Comparison of ENCODE assay signal across 1 cellular context in the genomic region with DNA sequence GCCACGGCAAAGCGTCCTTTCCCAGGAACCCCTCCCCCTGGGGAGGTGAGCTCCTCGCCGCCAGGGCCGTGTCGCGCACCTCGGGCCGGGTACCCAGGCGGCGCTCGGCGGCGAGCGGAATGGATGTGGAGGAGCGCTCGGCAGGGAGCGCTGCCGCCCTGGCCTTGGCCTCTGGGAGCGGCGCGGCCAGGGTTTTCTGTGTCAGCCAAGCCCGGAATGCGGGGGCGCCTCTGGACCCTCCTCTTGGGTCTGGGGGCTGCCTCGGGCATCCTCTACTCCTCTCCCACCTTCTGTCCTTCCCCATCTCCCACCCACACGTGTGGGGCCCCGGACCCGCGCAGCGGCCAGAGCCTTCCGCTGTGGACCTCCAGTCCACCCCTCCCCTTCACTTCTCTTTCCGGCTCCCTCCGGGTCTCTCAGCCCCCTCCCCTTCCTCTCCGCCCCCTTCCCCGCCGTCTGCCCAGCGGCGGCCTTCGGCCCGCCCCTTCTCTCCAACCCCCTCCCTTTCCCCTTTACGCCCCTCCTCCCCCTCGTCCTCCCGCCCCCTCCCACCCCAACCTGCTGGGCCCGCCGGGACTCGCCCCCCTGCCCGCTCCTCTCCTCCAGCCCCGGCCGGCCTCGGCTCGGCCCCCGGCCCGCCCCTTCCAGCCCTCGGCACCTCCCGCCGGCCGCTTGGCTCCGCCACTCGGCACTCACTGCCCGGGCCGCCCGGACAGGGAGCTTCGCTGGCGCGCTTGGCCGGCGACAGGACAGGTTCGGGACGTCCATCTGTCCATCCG.
TF ChIP-seq lines count a peak whose summit lies in the region.

A gene (plus strand): TSS at position 684 of the 779 bp plus-strand sequence. CDS start 129 bp downstream, outside the sequence.

TF ChIP-seq in WTC11, 78 proteins besides CTCF, POLR2A, EP300 and RAD21 (continued from another document and continues in another):
- TF ChIP-seq, protein P1, sequence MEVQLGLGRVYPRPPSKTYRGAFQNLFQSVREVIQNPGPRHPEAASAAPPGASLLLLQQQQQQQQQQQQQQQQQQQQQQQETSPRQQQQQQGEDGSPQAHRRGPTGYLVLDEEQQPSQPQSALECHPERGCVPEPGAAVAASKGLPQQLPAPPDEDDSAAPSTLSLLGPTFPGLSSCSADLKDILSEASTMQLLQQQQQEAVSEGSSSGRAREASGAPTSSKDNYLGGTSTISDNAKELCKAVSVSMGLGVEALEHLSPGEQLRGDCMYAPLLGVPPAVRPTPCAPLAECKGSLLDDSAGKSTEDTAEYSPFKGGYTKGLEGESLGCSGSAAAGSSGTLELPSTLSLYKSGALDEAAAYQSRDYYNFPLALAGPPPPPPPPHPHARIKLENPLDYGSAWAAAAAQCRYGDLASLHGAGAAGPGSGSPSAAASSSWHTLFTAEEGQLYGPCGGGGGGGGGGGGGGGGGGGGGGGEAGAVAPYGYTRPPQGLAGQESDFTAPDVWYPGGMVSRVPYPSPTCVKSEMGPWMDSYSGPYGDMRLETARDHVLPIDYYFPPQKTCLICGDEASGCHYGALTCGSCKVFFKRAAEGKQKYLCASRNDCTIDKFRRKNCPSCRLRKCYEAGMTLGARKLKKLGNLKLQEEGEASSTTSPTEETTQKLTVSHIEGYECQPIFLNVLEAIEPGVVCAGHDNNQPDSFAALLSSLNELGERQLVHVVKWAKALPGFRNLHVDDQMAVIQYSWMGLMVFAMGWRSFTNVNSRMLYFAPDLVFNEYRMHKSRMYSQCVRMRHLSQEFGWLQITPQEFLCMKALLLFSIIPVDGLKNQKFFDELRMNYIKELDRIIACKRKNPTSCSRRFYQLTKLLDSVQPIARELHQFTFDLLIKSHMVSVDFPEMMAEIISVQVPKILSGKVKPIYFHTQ (CRISPR knock-in tag; IDR thresholded peaks at IDR 0.05), result no peak
- TF ChIP-seq FOXJ3 (CRISPR knock-in tag; IDR thresholded peaks at IDR 0.05; ENCODE audit: borderline replicate concordance) (no peak), ZNF671 (CRISPR knock-in tag; IDR thresholded peaks at IDR 0.05) (no peak), ZNF232 (CRISPR knock-in tag; IDR thresholded peaks at IDR 0.05) (no peak), CREB1 (CRISPR knock-in tag; IDR thresholded peaks at IDR 0.05) (no peak), ZNF219 (CRISPR knock-in tag; IDR thresholded peaks at IDR 0.05; ENCODE audit: borderline replicate concordance) (no peak), TEAD4 (CRISPR knock-in tag; IDR thresholded peaks at IDR 0.05) (no peak), ZBTB21 (CRISPR knock-in tag; IDR thresholded peaks at IDR 0.05; ENCODE audit: borderline replicate concordance) (0 out of 2 replicates have a peak, but pooled peaks have one; percentile 38), NR2C2 (CRISPR knock-in tag; IDR thresholded peaks at IDR 0.05) (no peak), OVOL2 (CRISPR knock-in tag; IDR thresholded peaks at IDR 0.05; ENCODE audit: borderline replicate concordance) (no peak), MXD4 (CRISPR knock-in tag; IDR thresholded peaks at IDR 0.05; ENCODE audit: borderline replicate concordance) (no peak), ESRRA (CRISPR knock-in tag; IDR thresholded peaks at IDR 0.05; ENCODE audit: borderline replicate concordance) (no peak), NFYB (CRISPR knock-in tag; conservative IDR thresholded peaks at IDR 0.05; ENCODE audit: low read depth) (no peak), ZNF263 (CRISPR knock-in tag; IDR thresholded peaks at IDR 0.05; ENCODE audit: low read depth) (no peak), ZNF121 (CRISPR knock-in tag; IDR thresholded peaks at IDR 0.05) (peak; percentile 67), RORB (CRISPR knock-in tag; IDR thresholded peaks at IDR 0.05) (no peak), EMX1 (CRISPR knock-in tag; IDR thresholded peaks at IDR 0.05) (no peak), NFE2L1 (CRISPR knock-in tag; IDR thresholded peaks at IDR 0.05) (no peak), SMAD4 (CRISPR knock-in tag; IDR thresholded peaks at IDR 0.05) (no peak)
- TF ChIP-seq, protein P2, sequence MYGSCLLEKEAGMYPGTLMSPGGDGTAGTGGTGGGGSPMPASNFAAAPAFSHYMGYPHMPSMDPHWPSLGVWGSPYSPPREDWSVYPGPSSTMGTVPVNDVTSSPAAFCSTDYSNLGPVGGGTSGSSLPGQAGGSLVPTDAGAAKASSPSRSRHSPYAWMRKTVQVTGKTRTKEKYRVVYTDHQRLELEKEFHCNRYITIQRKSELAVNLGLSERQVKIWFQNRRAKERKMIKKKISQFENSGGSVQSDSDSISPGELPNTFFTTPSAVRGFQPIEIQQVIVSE (CRISPR knock-in tag; IDR thresholded peaks at IDR 0.05; ENCODE audit: borderline replicate concordance), result no peak
- TF ChIP-seq, protein P3, sequence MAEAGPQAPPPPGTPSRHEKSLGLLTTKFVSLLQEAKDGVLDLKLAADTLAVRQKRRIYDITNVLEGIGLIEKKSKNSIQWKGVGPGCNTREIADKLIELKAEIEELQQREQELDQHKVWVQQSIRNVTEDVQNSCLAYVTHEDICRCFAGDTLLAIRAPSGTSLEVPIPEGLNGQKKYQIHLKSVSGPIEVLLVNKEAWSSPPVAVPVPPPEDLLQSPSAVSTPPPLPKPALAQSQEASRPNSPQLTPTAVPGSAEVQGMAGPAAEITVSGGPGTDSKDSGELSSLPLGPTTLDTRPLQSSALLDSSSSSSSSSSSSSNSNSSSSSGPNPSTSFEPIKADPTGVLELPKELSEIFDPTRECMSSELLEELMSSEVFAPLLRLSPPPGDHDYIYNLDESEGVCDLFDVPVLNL (CRISPR knock-in tag; IDR thresholded peaks at IDR 0.05; ENCODE audit: borderline replicate concordance, low read depth), result no peak
- TF ChIP-seq, protein P4, sequence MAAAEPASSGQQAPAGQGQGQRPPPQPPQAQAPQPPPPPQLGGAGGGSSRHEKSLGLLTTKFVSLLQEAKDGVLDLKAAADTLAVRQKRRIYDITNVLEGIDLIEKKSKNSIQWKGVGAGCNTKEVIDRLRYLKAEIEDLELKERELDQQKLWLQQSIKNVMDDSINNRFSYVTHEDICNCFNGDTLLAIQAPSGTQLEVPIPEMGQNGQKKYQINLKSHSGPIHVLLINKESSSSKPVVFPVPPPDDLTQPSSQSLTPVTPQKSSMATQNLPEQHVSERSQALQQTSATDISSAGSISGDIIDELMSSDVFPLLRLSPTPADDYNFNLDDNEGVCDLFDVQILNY (CRISPR knock-in tag; IDR thresholded peaks at IDR 0.05), result no peak; the same call in none of the 2 replicates
- TF ChIP-seq, protein P5, sequence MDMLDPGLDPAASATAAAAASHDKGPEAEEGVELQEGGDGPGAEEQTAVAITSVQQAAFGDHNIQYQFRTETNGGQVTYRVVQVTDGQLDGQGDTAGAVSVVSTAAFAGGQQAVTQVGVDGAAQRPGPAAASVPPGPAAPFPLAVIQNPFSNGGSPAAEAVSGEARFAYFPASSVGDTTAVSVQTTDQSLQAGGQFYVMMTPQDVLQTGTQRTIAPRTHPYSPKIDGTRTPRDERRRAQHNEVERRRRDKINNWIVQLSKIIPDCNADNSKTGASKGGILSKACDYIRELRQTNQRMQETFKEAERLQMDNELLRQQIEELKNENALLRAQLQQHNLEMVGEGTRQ (CRISPR knock-in tag; IDR thresholded peaks at IDR 0.05), result no peak
- TF ChIP-seq, protein P6, sequence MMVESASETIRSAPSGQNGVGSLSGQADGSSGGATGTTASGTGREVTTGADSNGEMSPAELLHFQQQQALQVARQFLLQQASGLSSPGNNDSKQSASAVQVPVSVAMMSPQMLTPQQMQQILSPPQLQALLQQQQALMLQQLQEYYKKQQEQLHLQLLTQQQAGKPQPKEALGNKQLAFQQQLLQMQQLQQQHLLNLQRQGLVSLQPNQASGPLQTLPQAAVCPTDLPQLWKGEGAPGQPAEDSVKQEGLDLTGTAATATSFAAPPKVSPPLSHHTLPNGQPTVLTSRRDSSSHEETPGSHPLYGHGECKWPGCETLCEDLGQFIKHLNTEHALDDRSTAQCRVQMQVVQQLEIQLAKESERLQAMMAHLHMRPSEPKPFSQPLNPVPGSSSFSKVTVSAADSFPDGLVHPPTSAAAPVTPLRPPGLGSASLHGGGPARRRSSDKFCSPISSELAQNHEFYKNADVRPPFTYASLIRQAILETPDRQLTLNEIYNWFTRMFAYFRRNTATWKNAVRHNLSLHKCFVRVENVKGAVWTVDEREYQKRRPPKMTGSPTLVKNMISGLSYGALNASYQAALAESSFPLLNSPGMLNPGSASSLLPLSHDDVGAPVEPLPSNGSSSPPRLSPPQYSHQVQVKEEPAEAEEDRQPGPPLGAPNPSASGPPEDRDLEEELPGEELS (CRISPR knock-in tag; IDR thresholded peaks at IDR 0.05), result no peak
- TF ChIP-seq, protein P7, sequence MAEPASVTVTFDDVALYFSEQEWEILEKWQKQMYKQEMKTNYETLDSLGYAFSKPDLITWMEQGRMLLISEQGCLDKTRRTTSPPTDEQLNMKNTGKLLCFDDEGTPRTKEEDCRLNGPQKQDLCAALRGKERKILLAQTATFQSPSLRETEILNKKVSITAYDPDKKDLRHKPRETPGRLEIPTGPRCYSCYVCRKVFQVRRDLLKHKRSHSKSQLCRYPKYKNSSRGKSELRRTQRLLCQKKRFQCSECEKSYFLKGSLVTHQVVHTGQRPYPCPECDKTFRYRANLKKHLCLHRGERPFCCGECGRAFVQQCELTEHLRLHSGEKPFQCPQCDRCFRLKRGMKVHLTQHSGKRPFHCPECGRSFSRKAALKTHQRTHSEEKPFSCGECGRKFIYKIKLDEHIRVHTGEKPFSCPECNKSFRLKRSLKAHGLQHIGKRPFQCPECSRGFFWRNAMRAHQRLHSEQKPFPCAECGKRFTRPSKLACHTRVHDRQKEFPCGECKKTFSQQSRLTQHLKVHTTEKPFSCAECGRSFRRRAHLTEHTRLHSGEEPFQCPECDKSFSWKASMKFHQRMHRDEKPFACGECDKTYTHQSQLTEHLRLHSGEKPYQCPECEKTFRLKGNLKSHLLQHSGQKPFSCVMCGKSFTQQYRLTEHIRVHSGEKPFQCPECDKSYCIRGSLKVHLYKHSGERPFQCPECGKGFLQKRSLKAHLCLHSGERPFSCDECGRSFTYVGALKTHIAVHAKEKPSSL (CRISPR knock-in tag; conservative IDR thresholded peaks at IDR 0.05), result no peak
- TF ChIP-seq, protein P8, sequence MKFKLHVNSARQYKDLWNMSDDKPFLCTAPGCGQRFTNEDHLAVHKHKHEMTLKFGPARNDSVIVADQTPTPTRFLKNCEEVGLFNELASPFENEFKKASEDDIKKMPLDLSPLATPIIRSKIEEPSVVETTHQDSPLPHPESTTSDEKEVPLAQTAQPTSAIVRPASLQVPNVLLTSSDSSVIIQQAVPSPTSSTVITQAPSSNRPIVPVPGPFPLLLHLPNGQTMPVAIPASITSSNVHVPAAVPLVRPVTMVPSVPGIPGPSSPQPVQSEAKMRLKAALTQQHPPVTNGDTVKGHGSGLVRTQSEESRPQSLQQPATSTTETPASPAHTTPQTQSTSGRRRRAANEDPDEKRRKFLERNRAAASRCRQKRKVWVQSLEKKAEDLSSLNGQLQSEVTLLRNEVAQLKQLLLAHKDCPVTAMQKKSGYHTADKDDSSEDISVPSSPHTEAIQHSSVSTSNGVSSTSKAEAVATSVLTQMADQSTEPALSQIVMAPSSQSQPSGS (CRISPR knock-in tag; IDR thresholded peaks at IDR 0.05; ENCODE audit: borderline replicate concordance, low read depth), result no peak
- TF ChIP-seq, protein P9, sequence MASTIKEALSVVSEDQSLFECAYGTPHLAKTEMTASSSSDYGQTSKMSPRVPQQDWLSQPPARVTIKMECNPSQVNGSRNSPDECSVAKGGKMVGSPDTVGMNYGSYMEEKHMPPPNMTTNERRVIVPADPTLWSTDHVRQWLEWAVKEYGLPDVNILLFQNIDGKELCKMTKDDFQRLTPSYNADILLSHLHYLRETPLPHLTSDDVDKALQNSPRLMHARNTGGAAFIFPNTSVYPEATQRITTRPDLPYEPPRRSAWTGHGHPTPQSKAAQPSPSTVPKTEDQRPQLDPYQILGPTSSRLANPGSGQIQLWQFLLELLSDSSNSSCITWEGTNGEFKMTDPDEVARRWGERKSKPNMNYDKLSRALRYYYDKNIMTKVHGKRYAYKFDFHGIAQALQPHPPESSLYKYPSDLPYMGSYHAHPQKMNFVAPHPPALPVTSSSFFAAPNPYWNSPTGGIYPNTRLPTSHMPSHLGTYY (CRISPR knock-in tag; IDR thresholded peaks at IDR 0.05), result no peak
- TF ChIP-seq, protein P10, sequence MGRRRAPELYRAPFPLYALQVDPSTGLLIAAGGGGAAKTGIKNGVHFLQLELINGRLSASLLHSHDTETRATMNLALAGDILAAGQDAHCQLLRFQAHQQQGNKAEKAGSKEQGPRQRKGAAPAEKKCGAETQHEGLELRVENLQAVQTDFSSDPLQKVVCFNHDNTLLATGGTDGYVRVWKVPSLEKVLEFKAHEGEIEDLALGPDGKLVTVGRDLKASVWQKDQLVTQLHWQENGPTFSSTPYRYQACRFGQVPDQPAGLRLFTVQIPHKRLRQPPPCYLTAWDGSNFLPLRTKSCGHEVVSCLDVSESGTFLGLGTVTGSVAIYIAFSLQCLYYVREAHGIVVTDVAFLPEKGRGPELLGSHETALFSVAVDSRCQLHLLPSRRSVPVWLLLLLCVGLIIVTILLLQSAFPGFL (CRISPR knock-in tag; IDR thresholded peaks at IDR 0.05; ENCODE audit: borderline replicate concordance), result no peak
- TF ChIP-seq, protein P11, sequence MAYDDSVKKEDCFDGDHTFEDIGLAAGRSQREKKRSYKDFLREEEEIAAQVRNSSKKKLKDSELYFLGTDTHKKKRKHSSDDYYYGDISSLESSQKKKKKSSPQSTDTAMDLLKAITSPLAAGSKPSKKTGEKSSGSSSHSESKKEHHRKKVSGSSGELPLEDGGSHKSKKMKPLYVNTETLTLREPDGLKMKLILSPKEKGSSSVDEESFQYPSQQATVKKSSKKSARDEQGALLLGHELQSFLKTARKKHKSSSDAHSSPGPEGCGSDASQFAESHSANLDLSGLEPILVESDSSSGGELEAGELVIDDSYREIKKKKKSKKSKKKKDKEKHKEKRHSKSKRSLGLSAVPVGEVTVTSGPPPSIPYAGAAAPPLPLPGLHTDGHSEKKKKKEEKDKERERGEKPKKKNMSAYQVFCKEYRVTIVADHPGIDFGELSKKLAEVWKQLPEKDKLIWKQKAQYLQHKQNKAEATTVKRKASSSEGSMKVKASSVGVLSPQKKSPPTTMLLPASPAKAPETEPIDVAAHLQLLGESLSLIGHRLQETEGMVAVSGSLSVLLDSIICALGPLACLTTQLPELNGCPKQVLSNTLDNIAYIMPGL (CRISPR knock-in tag; IDR thresholded peaks at IDR 0.05), result peak; percentile 34; the same call in 1 of the 2 replicates
- TF ChIP-seq, protein P12, sequence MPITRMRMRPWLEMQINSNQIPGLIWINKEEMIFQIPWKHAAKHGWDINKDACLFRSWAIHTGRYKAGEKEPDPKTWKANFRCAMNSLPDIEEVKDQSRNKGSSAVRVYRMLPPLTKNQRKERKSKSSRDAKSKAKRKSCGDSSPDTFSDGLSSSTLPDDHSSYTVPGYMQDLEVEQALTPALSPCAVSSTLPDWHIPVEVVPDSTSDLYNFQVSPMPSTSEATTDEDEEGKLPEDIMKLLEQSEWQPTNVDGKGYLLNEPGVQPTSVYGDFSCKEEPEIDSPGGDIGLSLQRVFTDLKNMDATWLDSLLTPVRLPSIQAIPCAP (CRISPR knock-in tag; IDR thresholded peaks at IDR 0.05), result no peak
